21 cellular contexts compared by ENCODE assay signal in the genomic region with DNA sequence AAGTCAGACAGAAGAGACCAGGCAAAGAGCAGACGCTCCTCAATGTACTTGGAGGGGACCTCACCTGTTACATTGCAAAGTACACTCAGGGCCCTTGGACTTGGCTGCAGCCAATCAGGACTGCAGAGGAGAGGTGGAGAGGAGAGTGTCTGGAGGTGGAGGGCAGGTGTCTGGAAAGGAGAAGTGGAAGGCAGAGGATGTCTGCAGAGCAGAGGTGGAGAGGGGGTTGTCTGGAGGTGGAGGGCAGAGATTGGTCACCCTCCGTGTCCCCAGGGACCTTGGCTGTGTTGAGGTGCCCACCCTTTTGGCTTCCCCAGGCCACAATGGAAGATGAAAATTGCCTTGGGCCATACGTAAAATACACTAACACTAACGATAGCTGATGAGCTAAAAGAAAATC.
"Had no signal": no experiment of that assay in that cellular context is flagged by ENCODE, and none has a peak within 500 bp of the region (broad histone marks: within the 10 kb centered on the region; RNA-seq: fewer than 3 reads in every experiment).

No MANE protein-coding gene starts in this region.

- H3K36me3 ChIP-seq: esophagus squamous epithelium, gastrocnemius medialis, heart right ventricle, left lung, lower lobe of right lung had no signal

- H3K27ac ChIP-seq: coronary artery, dorsolateral prefrontal cortex, esophagus squamous epithelium, gastrocnemius medialis, heart right ventricle, left lung, lower lobe of right lung had no signal

- H3K27me3 Mint-ChIP-seq: naive B cell had no signal

- H3K4me1 Mint-ChIP-seq: naive B cell had no signal

- H3K9me3 ChIP-seq: esophagus squamous epithelium, gastrocnemius medialis, left lung, lower lobe of right lung had no signal

- H3K36me3 Mint-ChIP-seq: mesothelial cell of epicardium, naive B cell had no signal

- H3K27ac Mint-ChIP-seq: mesothelial cell of epicardium, naive B cell had no signal

- H3K4me3 ChIP-seq: coronary artery, dorsolateral prefrontal cortex, esophagus squamous epithelium, gastrocnemius medialis, heart right ventricle, left lung, lower lobe of right lung, mucosa of descending colon had no signal

- H3K27me3 ChIP-seq: esophagus squamous epithelium, gastrocnemius medialis had no signal

- H3K4me1 ChIP-seq: esophagus squamous epithelium, gastrocnemius medialis, heart right ventricle, left lung, lower lobe of right lung had no signal

- H3K9me3 Mint-ChIP-seq: mesothelial cell of epicardium had no signal

- H3K4me3 Mint-ChIP-seq: mesothelial cell of epicardium had no signal

- DNase-seq: dermis blood vessel endothelial cell; dorsolateral prefrontal cortex; effector CD4-positive, alpha-beta T cell; effector memory CD4-positive, alpha-beta T cell; esophagus squamous epithelium; foreskin fibroblast; foreskin melanocyte; gastrocnemius medialis; glutamatergic neuron; head of caudate nucleus; heart right ventricle; hippocampal formation; left cardiac atrium; left lung; left ventricle myocardium superior; lower lobe of right lung; mesenchymal stem cell; mucosa of descending colon; naive B cell had no signal
